ENCODE assay signal across 14 cellular contexts in the genomic region with DNA sequence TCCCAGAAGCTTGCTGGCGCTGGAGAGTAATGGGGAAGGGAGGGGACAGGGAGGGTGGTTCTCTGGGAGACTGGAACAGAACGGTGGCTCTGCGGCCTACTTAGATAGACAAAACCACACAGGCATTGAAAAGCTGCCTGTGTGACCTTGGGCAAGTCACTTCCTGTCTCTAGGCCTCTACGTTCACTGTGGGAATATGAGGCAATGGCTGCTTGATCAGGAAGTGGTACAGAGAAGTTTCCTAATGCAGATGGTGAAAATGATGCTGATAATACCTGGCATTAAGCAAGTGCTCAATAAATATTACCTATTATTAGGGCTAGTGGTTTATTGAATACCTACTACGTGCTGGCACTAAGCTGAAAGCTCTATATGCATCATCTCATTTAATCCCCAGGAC. TPM values are rescaled to one million over a fixed set of nuclear protein-coding genes. Genes with fewer than 3 reads are reported as not detected.
A peak's percentile ranks its signal among the peaks of the same experiment; 100 is the strongest.
DNase-seq lines count a peak whose midpoint lies in the region; FAIRE-seq and TF ChIP-seq lines count a peak whose summit lies in the region.
"Had no signal": no experiment of that assay in that cellular context is flagged by ENCODE, and none has a peak within 500 bp of the region (broad histone marks: within the 10 kb centered on the region; RNA-seq: fewer than 3 reads in every experiment).

No MANE protein-coding gene starts in this region.

- peaks cover 1% of the 10 kb centered on the region for H3K36me3 ChIP-seq in bronchial epithelial cell (ENCODE audit: control insufficient read depth, insufficient read depth, low read length)

- no peaks in the 10 kb centered on the region for H3K27me3 ChIP-seq in bronchial epithelial cell (ENCODE audit: control insufficient read depth, insufficient read depth, low read length)
- H3K27me3 ChIP-seq: BLaER1, esophagus muscularis mucosa had no signal

- TF ChIP-seq CTCF in bronchial epithelial cell (IDR thresholded peaks at IDR 0.05; ENCODE audit: insufficient read depth, low read length, severe bottlenecking): no peak

- no peak for FAIRE-seq in bronchial epithelial cell (lab: Jason Lieb, UNC)

- DNase-seq in stimulated activated CD4-positive, alpha-beta T cell treated with anti-CD3 and anti-CD28 coated beads, Interleukin-1b, Interleukin-23, amount 100 ng/mL, for 48 hours: peak; percentile 9
- no peak for DNase-seq in stimulated activated CD4-positive, alpha-beta T cell treated with anti-CD3 and anti-CD28 coated beads, Interleukin-12 subunit alpha, Interleukin-12 subunit beta, amount 100 ng/mL, for 4 hours
- DNase-seq in SIG-M5 treated with dmso at 0.1 percent for 504 hours (lab: John Stamatoyannopoulos, UW; ENCODE audit: unreplicated experiment) (peak; percentile 94), bronchial epithelial cell (ENCODE audit: low read depth) (peak; percentile 45), foreskin melanocyte (no peak), putamen (ENCODE audit: low spot score) (no peak), cerebellum (ENCODE audit: low spot score) (no peak)
- no peak for DNase-seq in stimulated activated naive CD4-positive, alpha-beta T cell treated with Interleukin-2 at 50 U/mL for 16 hours (lab: John Stamatoyannopoulos, UW)
- DNase-seq: naive thymus-derived CD8-positive, alpha-beta T cell; NCI-H1105; WERI-Rb-1 had no signal

- no peak overlapping the region for H3K4me3 ChIP-seq in bronchial epithelial cell (ENCODE audit: low read depth, low read length)
- H3K4me3 ChIP-seq: BLaER1, esophagus muscularis mucosa, smooth muscle cell had no signal

RNA-seq across cellular contexts. Expression of gene ZMAT5, which starts 15.7 kb away (rescaled TPM):
- total RNA-seq in bronchial epithelial cell: 24.2 and 24.7 TPM in 2 replicates
- 9.3 TPM for total RNA-seq in cerebellum

RNA-seq across cellular contexts. Expression of gene UQCR10, which starts 16.0 kb away (rescaled TPM):
- 42.4 and 88.2 TPM in 2 replicates for total RNA-seq in bronchial epithelial cell
- total RNA-seq in cerebellum: 40.3 TPM

RNA-seq across cellular contexts. Expression of gene CABP7, which starts 31.3 kb away (rescaled TPM):
- total RNA-seq in bronchial epithelial cell: not detected in 2 replicates
- total RNA-seq in cerebellum: 12.5 TPM
- total RNA-seq: smooth muscle cell had no signal

Comparison
In these comparisons a context has a peak if more than half of its experiments do, and no peak if none do; other contexts are left out.
1. DNase-seq: peak in stimulated activated CD4-positive, alpha-beta T cell treated with anti-CD3 and anti-CD28 coated beads, Interleukin-1b, Interleukin-23, amount 100 ng/mL, for 48 hours (single experiment), SIG-M5 treated with dmso at 0.1 percent for 504 hours (single experiment) and bronchial epithelial cell (single experiment); none in stimulated activated CD4-positive, alpha-beta T cell treated with anti-CD3 and anti-CD28 coated beads, Interleukin-12 subunit alpha, Interleukin-12 subunit beta, amount 100 ng/mL, for 4 hours (single experiment), foreskin melanocyte (single experiment), putamen (single experiment), cerebellum (single experiment) and stimulated activated naive CD4-positive, alpha-beta T cell treated with Interleukin-2 at 50 U/mL for 16 hours (single experiment).
2. RNA of gene CABP7, which starts 31.3 kb away (total RNA-seq): 12.5 TPM in cerebellum (single experiment); not detected in bronchial epithelial cell; every median in the first group is over 10 times any median in the second.